20 cellular contexts compared by ENCODE assay signal in genomic region chr7:116836080-116836479, GRCh38. TPM values are rescaled to one million over a fixed set of nuclear protein-coding genes. Genes with fewer than 3 reads are reported as not detected.
DNase-seq lines count a peak whose midpoint lies in the region; ATAC-seq and TF ChIP-seq lines count a peak whose summit lies in the region.
"Had no signal": no experiment of that assay in that cellular context is flagged by ENCODE, and none has a peak within 500 bp of the region (broad histone marks: within the 10 kb centered on the region; RNA-seq: fewer than 3 reads in every experiment).

No MANE protein-coding gene starts in this region.

- TF ChIP-seq POLR2A in erythroblast (IDR thresholded peaks at IDR 0.05; ENCODE audit: low read length), result no peak

- H3K27me3 ChIP-seq in left ventricle myocardium inferior (ENCODE audit: low read depth), result no peaks in the 10 kb centered on the region
- H3K27me3 ChIP-seq: MG63 had no signal

- intact Hi-C loops in Right ventricle myocardium inferior (cut with DNase I) (no loop called here), left ventricle myocardium inferior (cut with micrococcal nuclease) (no loop called here), left ventricle myocardium superior (cut with micrococcal nuclease) (no loop called here)

- no peak overlapping the region for H3K27ac ChIP-seq in left ventricle myocardium inferior (replicated peaks)

- no peak overlapping the region for H3K4me3 ChIP-seq in left ventricle myocardium inferior
- H3K4me3 ChIP-seq: MG63 had no signal

- peaks cover 19% of the 10 kb centered on the region for H3K4me1 ChIP-seq in left ventricle myocardium inferior
- H3K4me1 ChIP-seq: BE2C had no signal

- peak; percentile 50 for ATAC-seq in Right ventricle myocardium inferior
- peak; percentile 86 for ATAC-seq in left ventricle myocardium superior
- ATAC-seq in HG03045 (IDR thresholded peaks at IDR 0.05; ENCODE audit: unreplicated experiment), result no peak
- no peak for ATAC-seq in GM19035 (IDR thresholded peaks at IDR 0.05; ENCODE audit: unreplicated experiment)

- H3K36me3 ChIP-seq in left ventricle myocardium inferior, result no peaks in the 10 kb centered on the region
- H3K36me3 ChIP-seq: BE2C, MG63 had no signal

- no peaks in the 10 kb centered on the region for H3K9me3 ChIP-seq in left ventricle myocardium inferior (replicated peaks)
- H3K9me3 ChIP-seq: BE2C, MG63 had no signal

- TF ChIP-seq CTCF in left ventricle myocardium inferior (IDR thresholded peaks at IDR 0.05; ENCODE audit: borderline replicate concordance), result no peak

- DNase-seq in Right ventricle myocardium inferior (ENCODE audit: missing footprints) (no peak), left ventricle myocardium inferior (no peak), erythroblast (lab: John Stamatoyannopoulos, UW) (peak; percentile 43 to 72), left ventricle myocardium superior (no peak), SHP77 treated with DMSO at 0.1 percent for 48 hours (lab: John Stamatoyannopoulos, UW) (no peak)
- DNase-seq: 8988T; ACHN; BE2C; CD8-positive, alpha-beta memory T cell; DMS153; DND-41; KG1; MG63; NCI-H1105 treated with DMSO at 0.1 percent for 48 hours; NCI-H2029; NCI-H446; NCI-H524 treated with DMSO at 0.1 percent for 48 hours; NCI-H774 had no signal

RNA-seq across cellular contexts. Expression of gene CAPZA2, which starts 26.3 kb away (rescaled TPM):
- total RNA-seq in Right ventricle myocardium inferior (416 TPM), left ventricle myocardium inferior (313 TPM), left ventricle myocardium superior (371 TPM)

Comparison
In these comparisons a context has a peak if more than half of its experiments do, and no peak if none do; other contexts are left out.
1. ATAC-seq: peak in Right ventricle myocardium inferior (single experiment) and left ventricle myocardium superior (single experiment); none in HG03045 (single experiment) and GM19035 (single experiment).
2. DNase-seq: peak in erythroblast (2 of 2); none in Right ventricle myocardium inferior (single experiment), left ventricle myocardium inferior (single experiment), left ventricle myocardium superior (single experiment) and SHP77 treated with DMSO at 0.1 percent for 48 hours (single experiment).